8 cellular contexts compared by ENCODE assay signal in the genomic region with DNA sequence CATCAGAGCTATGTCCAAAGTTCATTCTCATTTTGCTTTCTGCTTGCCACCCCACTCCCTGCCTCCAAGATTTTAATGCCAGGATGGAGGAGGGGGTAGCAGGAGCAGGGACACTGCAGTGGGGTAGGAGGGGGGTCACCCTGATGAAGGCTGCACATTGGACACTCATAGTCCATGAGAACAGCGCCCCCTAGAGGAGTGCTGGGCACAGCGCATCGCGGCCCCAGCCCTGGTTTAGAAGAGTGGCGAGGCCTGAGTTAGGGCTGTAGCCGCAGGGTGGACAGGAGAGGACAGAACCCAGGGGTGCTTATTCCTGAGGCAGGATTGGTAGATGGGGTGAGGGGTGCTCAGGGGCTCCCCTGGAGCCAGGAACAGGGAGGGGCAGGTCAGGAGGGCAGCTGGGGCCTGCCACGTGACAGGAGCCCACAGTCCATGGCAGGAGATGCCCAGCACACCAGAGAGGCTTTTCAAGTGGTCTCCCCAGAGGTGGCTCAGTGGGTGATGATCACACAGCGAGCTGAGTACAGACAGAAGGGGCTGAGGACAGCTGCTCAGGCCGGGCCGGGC.
A peak's percentile ranks its signal among the peaks of the same experiment; 100 is the strongest.
DNase-seq lines count a peak whose midpoint lies in the region; ATAC-seq and TF ChIP-seq lines count a peak whose summit lies in the region.

No MANE protein-coding gene starts in this region.

- no peak overlapping the region for H3K4me3 ChIP-seq in fibroblast of villous mesenchyme (ENCODE audit: low read depth, low read length)

- in situ Hi-C loops in ACHN (cut with HindIII; ENCODE audit: low pct_ligation_motif_present, low pct_unique_long_range_greater_than_20kb, low sequenced_read_pairs), result no loop called here

- ATAC-seq in GM21447 (IDR thresholded peaks at IDR 0.05; ENCODE audit: unreplicated experiment) (no peak), GM21737 (IDR thresholded peaks at IDR 0.05; ENCODE audit: unreplicated experiment) (no peak)

- H3K27ac ChIP-seq in VCaP, result no peak overlapping the region

- peak; percentile 39 for DNase-seq in ACHN
- peak; percentile 37 for DNase-seq in GM19240 (ENCODE audit: insufficient read length, low spot score)
- DNase-seq in fibroblast of villous mesenchyme (ENCODE audit: low read depth), result no peak
- peak; percentile 29 for DNase-seq in stimulated activated CD8-positive, alpha-beta memory T cell treated with anti-CD3 and anti-CD28 coated beads, Interleukin-15, amount 100 ng/mL, for 24 hours (ENCODE audit: low read depth)
- DNase-seq in cortex of kidney (lab: John Stamatoyannopoulos, UW), result no peak

- TF ChIP-seq CTCF in VCaP (conservative IDR thresholded peaks at IDR 0.05) (peak; percentile 52), fibroblast of villous mesenchyme (IDR thresholded peaks at IDR 0.05; ENCODE audit: insufficient read depth, low read depth, low read length) (peak; percentile 67)

Comparison
In these comparisons a context has a peak if more than half of its experiments do, and no peak if none do; other contexts are left out.
1. DNase-seq: peak in ACHN (single experiment), GM19240 (single experiment) and stimulated activated CD8-positive, alpha-beta memory T cell treated with anti-CD3 and anti-CD28 coated beads, Interleukin-15, amount 100 ng/mL, for 24 hours (single experiment); none in fibroblast of villous mesenchyme (single experiment) and cortex of kidney (single experiment).